In genomic region chr7:130273081-130273699, GRCh38 we compare ENCODE assay signal across 8 cellular contexts. TPM values are rescaled to one million over a fixed set of nuclear protein-coding genes. Genes with fewer than 3 reads are reported as not detected.
A peak's percentile ranks its signal among the peaks of the same experiment; 100 is the strongest.
DNase-seq lines count a peak whose midpoint lies in the region; ATAC-seq, FAIRE-seq and TF ChIP-seq lines count a peak whose summit lies in the region.

No MANE protein-coding gene starts in this region.

- H3K79me2 ChIP-seq in PC-3 (ENCODE audit: low read length) = no peaks in the 10 kb centered on the region

- TF ChIP-seq CTCF in HEK293 (tag by site-specific recombination; IDR thresholded peaks at IDR 0.05) = no peak
- no peak for TF ChIP-seq CTCF in coronary artery (IDR thresholded peaks at IDR 0.05)
- TF ChIP-seq CTCF in PC-3 (conservative IDR thresholded peaks at IDR 0.05; ENCODE audit: low read depth, low read length) = no peak
- TF ChIP-seq CTCF in D721Med (IDR thresholded peaks at IDR 0.05; ENCODE audit: insufficient read depth, missing control alignments) = no peak

- peaks cover 0 to 5% (median 0%) of the 10 kb centered on the region in 5 donors for H3K27me3 Mint-ChIP-seq in naive thymus-derived CD8-positive, alpha-beta T cell

- H3K9ac ChIP-seq in PC-3 (ENCODE audit: low read length) = no peak overlapping the region

- H3K4me3 ChIP-seq in HEK293 (ENCODE audit: low read depth, low read length) (no peak overlapping the region), coronary artery (peak overlapping the region; percentile 60), PC-3 (ENCODE audit: low read length) (no peak overlapping the region)

- peak overlapping the region; percentile 65 to 92 (median 82) for H3K4me3 Mint-ChIP-seq in naive thymus-derived CD8-positive, alpha-beta T cell

- no peaks in the 10 kb centered on the region for H3K9me3 Mint-ChIP-seq in naive thymus-derived CD8-positive, alpha-beta T cell

- H3K27ac ChIP-seq in HEK293 (ENCODE audit: extremely low read depth, low read depth, low read length) (no peak overlapping the region), coronary artery (no peak overlapping the region), PC-3 (ENCODE audit: low read length) (no peak overlapping the region)

- TF ChIP-seq POLR2A in GM18505 (IDR thresholded peaks at IDR 0.05; ENCODE audit: borderline replicate concordance, extremely low read depth, insufficient read depth, insufficient read length) = no peak

- CTCF ChIA-PET in HEK293 (lab: Yijun Ruan, JAX) (interaction anchor here (1.4 kb wide), 1 partner anchor 9 kb away, joined by 3 read pairs; no protein-coding TSS in a partner anchor), PC-3 (lab: Charles Lee) (interaction anchor here (0.7 kb wide), 1 partner anchor 506 kb away, joined by 17 read pairs; no protein-coding TSS in a partner anchor)

- intact Hi-C loops in PC-3 (cut with micrococcal nuclease) = no loop called here

- no peak overlapping the region for H3K4me2 ChIP-seq in PC-3 (ENCODE audit: low read length)

- peak; percentile 79 for DNase-seq in NCI-H524 treated with DMSO at 0.1 percent for 48 hours (lab: John Stamatoyannopoulos, UW)
- no peak for DNase-seq in coronary artery (ENCODE audit: low spot score)
- DNase-seq in naive thymus-derived CD8-positive, alpha-beta T cell = peak in 8 of 10 donors; percentile 6 to 69 (median 29)
- no peak for DNase-seq in PC-3
- no peak for DNase-seq in D721Med (ENCODE audit: insufficient read length, low spot score)

- POLR2A ChIA-PET in HEK293 (lab: Yijun Ruan, JAX) = interaction anchor here (0.6 kb wide), 1 partner anchor 1570 kb away, joined by 5 read pairs; no protein-coding TSS in a partner anchor
- POLR2A ChIA-PET in naive thymus-derived CD8-positive, alpha-beta T cell (lab: Charles Lee) = interaction anchor here (0.6 to 0.8 kb wide), 2 partner anchors 95 to 143 kb away, joined by 3 to 4 read pairs; no protein-coding TSS in a partner anchor
- POLR2A ChIA-PET in PC-3 (lab: Charles Lee; ENCODE audit: unreplicated experiment) = no interaction called here

- H3K36me3 ChIP-seq in HEK293 (ENCODE audit: control insufficient read depth in 2 of 2, insufficient read depth in 1 of 2, low read length in 2 of 2) (no peaks in the 10 kb centered on the region), PC-3 (ENCODE audit: low read depth, low read length) (no peaks in the 10 kb centered on the region)

- no peak for FAIRE-seq in D721Med (lab: Jason Lieb, UNC)

- no peaks in the 10 kb centered on the region for H3K36me3 Mint-ChIP-seq in naive thymus-derived CD8-positive, alpha-beta T cell

- H3K4me1 Mint-ChIP-seq in naive thymus-derived CD8-positive, alpha-beta T cell = peaks cover 3 to 15% (median 9%) of the 10 kb centered on the region in 4 donors

- no peak overlapping the region for H2AFZ ChIP-seq in PC-3 (ENCODE audit: low read length)

- H3K27ac Mint-ChIP-seq in naive thymus-derived CD8-positive, alpha-beta T cell = peak overlapping the region in 8 of 10 donors; percentile 25 to 88 (median 70)

- no peaks in the 10 kb centered on the region for H3K9me3 ChIP-seq in HEK293 (ENCODE audit: control insufficient read depth, insufficient read depth, low read depth, low read length)
- no peaks in the 10 kb centered on the region for H3K9me3 ChIP-seq in PC-3 (ENCODE audit: low read length)

- ATAC-seq in naive thymus-derived CD8-positive, alpha-beta T cell = peak; percentile 61 to 79
- ATAC-seq in PC-3 (no peak), HG03175 (IDR thresholded peaks at IDR 0.05; ENCODE audit: unreplicated experiment) (no peak), GM18505 (IDR thresholded peaks at IDR 0.05; ENCODE audit: unreplicated experiment) (no peak)

- H3K4me1 ChIP-seq in HEK293 (ENCODE audit: control insufficient read depth, insufficient read depth, low read length) (no peaks in the 10 kb centered on the region), PC-3 (ENCODE audit: insufficient read depth, low read length) (0 out of 2 replicates have a peak, but pooled peaks cover 9% of the 10 kb centered on the region)

- H3K9me2 ChIP-seq in PC-3 (replicated peaks; ENCODE audit: low read length) = no peaks in the 10 kb centered on the region

- BruUV-seq in PC-3 (replicated peaks; lab: Mats Ljungman, UMichigan) = no TSS peak

- no peaks in the 10 kb centered on the region for H4K20me1 ChIP-seq in PC-3 (ENCODE audit: low read length)

- no peaks in the 10 kb centered on the region for H3F3A ChIP-seq in PC-3 (ENCODE audit: low read length, unreplicated experiment)

- no peaks in the 10 kb centered on the region for H3K27me3 ChIP-seq in PC-3 (ENCODE audit: low read length)

TF ChIP-seq in HEK293, 187 proteins besides CTCF, POLR2A, EP300 and RAD21:
- TF ChIP-seq ZFHX2 (tag by site-specific recombination; conservative IDR thresholded peaks at IDR 0.05) = 0 out of 2 replicates have a peak, but pooled peaks have one; percentile 5
- TF ChIP-seq ZSCAN30 (tag by site-specific recombination; IDR thresholded peaks at IDR 0.05) = no peak
- TF ChIP-seq ZSCAN4 (tag by site-specific recombination; IDR thresholded peaks at IDR 0.05) = 0 out of 2 replicates have a peak, but pooled peaks have one; percentile 37

RNA-seq across cellular contexts. Expression of gene CPA2, which starts 6.5 kb away (rescaled TPM):
- not detected for total RNA-seq in naive thymus-derived CD8-positive, alpha-beta T cell
- not detected for polyA plus RNA-seq in naive thymus-derived CD8-positive, alpha-beta T cell
- total RNA-seq in PC-3 (2014; rRNA removed) = not detected in 2 replicates

RNA-seq across cellular contexts. Expression of gene CPA4, which starts 19.8 kb away (rescaled TPM):
- not detected for total RNA-seq in naive thymus-derived CD8-positive, alpha-beta T cell
- not detected for polyA plus RNA-seq in naive thymus-derived CD8-positive, alpha-beta T cell
- 10.1 and 22.1 TPM in 2 replicates for total RNA-seq in PC-3 (2014; rRNA removed)

Comparison
In these comparisons a context has a peak if more than half of its experiments do, and no peak if none do; other contexts are left out.
1. DNase-seq: peak in NCI-H524 treated with DMSO at 0.1 percent for 48 hours (single experiment) and naive thymus-derived CD8-positive, alpha-beta T cell (8 of 10); none in coronary artery (single experiment), PC-3 (single experiment) and D721Med (single experiment).
2. ATAC-seq: peak in naive thymus-derived CD8-positive, alpha-beta T cell (2 of 2); none in PC-3 (single experiment), HG03175 (single experiment) and GM18505 (single experiment).
3. RNA of gene CPA4, which starts 19.8 kb away (total RNA-seq): 10.1 to 22.1 TPM in PC-3; not detected in naive thymus-derived CD8-positive, alpha-beta T cell; every median in the first group is over 10 times any median in the second.